In genomic region chr3:167886690-167887089, GRCh38 we compare ENCODE assay signal across 21 cellular contexts.
DNase-seq lines count a peak whose midpoint lies in the region; ATAC-seq lines count a peak whose summit lies in the region.
"Had no signal": no experiment of that assay in that cellular context is flagged by ENCODE, and none has a peak within 500 bp of the region (broad histone marks: within the 10 kb centered on the region; RNA-seq: fewer than 3 reads in every experiment).

No MANE protein-coding gene starts in this region.

- no peak for ATAC-seq in stimulated activated naive CD8-positive, alpha-beta T cell treated with anti-CD3 and anti-CD28 coated beads, Interleukin-15, Interleukin-2, amounts not matched to agents 100 U/mL and 50 U/mL, for 24 hours
- no peak for ATAC-seq in HG03565 (IDR thresholded peaks at IDR 0.05; ENCODE audit: unreplicated experiment)
- ATAC-seq: HCT116, left colon had no signal

- H3K4me1 Mint-ChIP-seq in stimulated activated naive CD8-positive, alpha-beta T cell treated with anti-CD3 and anti-CD28 coated beads, Interleukin-15, Interleukin-2, amounts not matched to agents 100 ng/mL and 50 ng/mL, for 24 hours (ENCODE audit: low read depth): no peaks in the 10 kb centered on the region
- H3K4me1 Mint-ChIP-seq: central memory CD8-positive, alpha-beta T cell had no signal

- H3K36me3 Mint-ChIP-seq in stimulated activated naive CD8-positive, alpha-beta T cell treated with anti-CD3 and anti-CD28 coated beads, Interleukin-15, Interleukin-2, amounts not matched to agents 100 ng/mL and 50 ng/mL, for 24 hours (ENCODE audit: low read depth): no peaks in the 10 kb centered on the region
- H3K36me3 Mint-ChIP-seq: activated naive CD4-positive, alpha-beta T cell treated with anti-CD3 and anti-CD28 coated beads, Interleukin-2, amount 50 U/mL, for 24 hours; naive B cell had no signal

- in situ Hi-C loops in SK-MEL-5 (cut with HindIII; ENCODE audit: low pct_unique_long_range_greater_than_20kb, low sequenced_read_pairs): no loop called here

- H3K27ac Mint-ChIP-seq in stimulated activated naive CD8-positive, alpha-beta T cell treated with anti-CD3 and anti-CD28 coated beads, Interleukin-15, Interleukin-2, amounts not matched to agents 100 ng/mL and 50 ng/mL, for 24 hours: peak overlapping the region; percentile 72
- H3K27ac Mint-ChIP-seq: activated CD4-positive, alpha-beta T cell treated with anti-CD3 and anti-CD28 coated beads, Interleukin-2, amount 10 ng/mL, durations not matched to agents 7 days and 5 days; activated naive CD4-positive, alpha-beta T cell treated with anti-CD3 and anti-CD28 coated beads, Interleukin-2, amount 50 U/mL, for 24 hours; T-helper 2 cell treated with Interferon-gamma antibody and Interleukin-4, amounts not matched to agents 5 μg/mL and 100 μg/mL, for 36 hours had no signal

- H3K4me3 Mint-ChIP-seq in stimulated activated naive CD8-positive, alpha-beta T cell treated with anti-CD3 and anti-CD28 coated beads, Interleukin-15, Interleukin-2, amounts not matched to agents 100 ng/mL and 50 ng/mL, for 24 hours: no peak overlapping the region
- H3K4me3 Mint-ChIP-seq: activated CD4-positive, alpha-beta T cell treated with anti-CD3 and anti-CD28 coated beads, Interleukin-2, amount 10 ng/mL, durations not matched to agents 7 days and 5 days; activated naive CD4-positive, alpha-beta T cell treated with anti-CD3 and anti-CD28 coated beads, Interleukin-2, amount 50 U/mL, for 24 hours; central memory CD8-positive, alpha-beta T cell; naive B cell; T-helper 2 cell treated with Interferon-gamma antibody and Interleukin-4, amounts not matched to agents 5 μg/mL and 100 μg/mL, for 36 hours had no signal

- no peak overlapping the region for H3K27ac ChIP-seq in caudate nucleus (ENCODE audit: low read depth, low read length)

- no peak for DNase-seq in stimulated activated naive CD8-positive, alpha-beta T cell treated with anti-CD3 and anti-CD28 coated beads, Interleukin-15, Interleukin-2, amounts not matched to agents 100 U/mL and 50 U/mL, for 24 hours
- DNase-seq in SK-MEL-5 (ENCODE audit: low read depth, low spot score) (peak; percentile 6), fibroblast of peridontal ligament (ENCODE audit: extremely low read depth) (peak; percentile 34), caudate nucleus (lab: John Stamatoyannopoulos, UW) (no peak), occipital lobe (lab: John Stamatoyannopoulos, UW) (no peak), GOT3 (lab: John Stamatoyannopoulos, UW) (no peak)
- DNase-seq: activated CD4-positive, alpha-beta T cell treated with anti-CD3 and anti-CD28 coated beads, Interleukin-2, amount 10 ng/mL, durations not matched to agents 7 days and 5 days; aorta; DMS79 treated with DMSO at 0.1 percent for 48 hours; left colon; MG63; naive B cell; NCI-H2081; NCI-H510A treated with DMSO at 0.1 percent for 48 hours; stimulated activated CD4-positive, alpha-beta T cell treated with anti-CD3 and anti-CD28 coated beads, Interleukin-1b, Interleukin-23, amount 100 ng/mL, for 48 hours had no signal

- H3K27me3 Mint-ChIP-seq in stimulated activated naive CD8-positive, alpha-beta T cell treated with anti-CD3 and anti-CD28 coated beads, Interleukin-15, Interleukin-2, amounts not matched to agents 100 ng/mL and 50 ng/mL, for 24 hours: peaks cover 6% of the 10 kb centered on the region

- H3K9me3 Mint-ChIP-seq in stimulated activated naive CD8-positive, alpha-beta T cell treated with anti-CD3 and anti-CD28 coated beads, Interleukin-15, Interleukin-2, amounts not matched to agents 100 ng/mL and 50 ng/mL, for 24 hours: no peaks in the 10 kb centered on the region
- H3K9me3 Mint-ChIP-seq: activated CD4-positive, alpha-beta T cell treated with anti-CD3 and anti-CD28 coated beads, Interleukin-2, amount 10 ng/mL, durations not matched to agents 7 days and 5 days; activated naive CD4-positive, alpha-beta T cell treated with anti-CD3 and anti-CD28 coated beads, Interleukin-2, amount 50 U/mL, for 24 hours; central memory CD8-positive, alpha-beta T cell; naive B cell; T-helper 2 cell treated with Interferon-gamma antibody and Interleukin-4, amounts not matched to agents 5 μg/mL and 100 μg/mL, for 36 hours had no signal

Comparison
In these comparisons a context has a peak if more than half of its experiments do, and no peak if none do; other contexts are left out.
1. DNase-seq: peak in SK-MEL-5 (single experiment) and fibroblast of peridontal ligament (single experiment); none in stimulated activated naive CD8-positive, alpha-beta T cell treated with anti-CD3 and anti-CD28 coated beads, Interleukin-15, Interleukin-2, amounts not matched to agents 100 U/mL and 50 U/mL, for 24 hours (single experiment), caudate nucleus (0 of 61), occipital lobe (single experiment) and GOT3 (single experiment).